ENCODE assay signal across 15 cellular contexts in genomic region chr21:35220301-35220700, GRCh38.
"Had no signal": no experiment of that assay in that cellular context is flagged by ENCODE, and none has a peak within 500 bp of the region (broad histone marks: within the 10 kb centered on the region; RNA-seq: fewer than 3 reads in every experiment).

No MANE protein-coding gene starts in this region.

- H3K4me2 ChIP-seq: neural progenitor cell had no signal

- ATAC-seq: activated CD4-positive, alpha-beta T cell treated with anti-CD3 and anti-CD28 coated beads for 36 hours; esophagus mucosa; left ventricle myocardium superior; mucosa of descending colon; naive thymus-derived CD4-positive, alpha-beta T cell; WTC11 had no signal

- H2AFZ ChIP-seq: neural progenitor cell had no signal

- H3K4me3 ChIP-seq: mucosa of descending colon, neural progenitor cell, suprapubic skin had no signal

- DNase-seq: activated CD4-positive, alpha-beta memory T cell treated with anti-CD3 and anti-CD28 coated beads for 36 hours; activated CD4-positive, alpha-beta T cell treated with anti-CD3 and anti-CD28 coated beads for 36 hours; activated naive CD4-positive, alpha-beta T cell; activated naive CD8-positive, alpha-beta T cell treated with anti-CD3 and anti-CD28 coated beads for 36 hours; activated T-cell treated with anti-CD3 and anti-CD28 coated beads for 4 hours; effector CD8-positive, alpha-beta T cell; immature natural killer cell; left ventricle myocardium superior; mucosa of descending colon; naive thymus-derived CD4-positive, alpha-beta T cell; stimulated activated CD4-positive, alpha-beta T cell treated with anti-CD3 and anti-CD28 coated beads, Interleukin-2, amount 100 ng/mL, for 24 hours had no signal

- H3K27me3 ChIP-seq: neural progenitor cell, suprapubic skin had no signal

- H3K9ac ChIP-seq: neural progenitor cell had no signal

- H3K27ac ChIP-seq: neural progenitor cell, suprapubic skin had no signal

- H3K9me3 ChIP-seq: mucosa of descending colon, suprapubic skin had no signal

- H3K36me3 ChIP-seq: neural progenitor cell, suprapubic skin had no signal
